16 cellular contexts compared by ENCODE assay signal in genomic region chr5:72552041-72552557, GRCh38. TPM values are rescaled to one million over a fixed set of nuclear protein-coding genes. Genes with fewer than 3 reads are reported as not detected.
DNase-seq lines count a peak whose midpoint lies in the region; TF ChIP-seq lines count a peak whose summit lies in the region.
"Had no signal": no experiment of that assay in that cellular context is flagged by ENCODE, and none has a peak within 500 bp of the region (broad histone marks: within the 10 kb centered on the region; RNA-seq: fewer than 3 reads in every experiment).

No MANE protein-coding gene starts in this region.

- peaks cover 10% of the 10 kb centered on the region for H3K9me3 Mint-ChIP-seq in osteocyte (ENCODE audit: unreplicated experiment)

- H3K27ac ChIP-seq in RWPE1 (peak overlapping the region; percentile 91), dorsolateral prefrontal cortex (no peak overlapping the region)
- H3K27ac ChIP-seq: right atrium auricular region had no signal

- peaks cover 26% of the 10 kb centered on the region for H3K4me1 Mint-ChIP-seq in osteocyte (ENCODE audit: unreplicated experiment)

- POLR2A ChIA-PET in RWPE1 (lab: Yijun Ruan, JAX; ENCODE audit: low non-redundant PET): no interaction called here

- H3K36me3 Mint-ChIP-seq in osteocyte (ENCODE audit: unreplicated experiment): peaks cover 5% of the 10 kb centered on the region
- H3K36me3 Mint-ChIP-seq: CD8-positive, alpha-beta T cell; immature natural killer cell had no signal

- H3K27me3 ChIP-seq in dorsolateral prefrontal cortex: no peaks in the 10 kb centered on the region
- H3K27me3 ChIP-seq: right atrium auricular region had no signal

- peak overlapping the region; percentile 63 for H3K27ac Mint-ChIP-seq in osteocyte (ENCODE audit: unreplicated experiment)
- H3K27ac Mint-ChIP-seq: CD8-positive, alpha-beta T cell; immature natural killer cell had no signal

- no peaks in the 10 kb centered on the region for H3K27me3 Mint-ChIP-seq in osteocyte (ENCODE audit: unreplicated experiment)

- H3K4me3 ChIP-seq in epithelial cell of esophagus (ENCODE audit: low read length): no peak overlapping the region
- H3K4me3 ChIP-seq in dorsolateral prefrontal cortex: no peak overlapping the region
- H3K4me3 ChIP-seq: right atrium auricular region had no signal

- intact Hi-C loops in dorsolateral prefrontal cortex (cut with DNase I): no loop called here

- CTCF ChIA-PET in RWPE1 (lab: Yijun Ruan, JAX): interaction anchor here (1.1 kb wide), 1 partner anchor 28 kb away, joined by 4 read pairs; no protein-coding TSS in a partner anchor

- peak; percentile 70 for DNase-seq in EL
- DNase-seq in RWPE1 (ENCODE audit: low spot score): peak; percentile 62
- peak; percentile 61 for DNase-seq in epithelial cell of esophagus (ENCODE audit: low read depth)
- DNase-seq in osteocyte (ENCODE audit: extremely low spot score, unreplicated experiment): no peak
- no peak for DNase-seq in OCI-M2 (lab: John Stamatoyannopoulos, UW; ENCODE audit: unreplicated experiment)
- no peak for DNase-seq in stimulated activated naive CD4-positive, alpha-beta T cell (lab: John Stamatoyannopoulos, UW)
- DNase-seq in dorsolateral prefrontal cortex: no peak
- DNase-seq in activated T-cell treated with anti-CD3 and anti-CD28 coated beads, Interleukin-2, amount 50 U/mL, for 48 hours: no peak
- DNase-seq: activated effector memory CD4-positive, alpha-beta T cell treated with Interleukin-2 at 50 U/mL for 16 hours; CD8-positive, alpha-beta T cell; cerebellar nuclear complex; foreskin melanocyte; GDM1; immature natural killer cell; MM.1S had no signal

- H3K4me3 Mint-ChIP-seq in osteocyte (ENCODE audit: unreplicated experiment): no peak overlapping the region
- H3K4me3 Mint-ChIP-seq: CD8-positive, alpha-beta T cell; immature natural killer cell had no signal

- TF ChIP-seq CTCF in RWPE1 (conservative IDR thresholded peaks at IDR 0.05; ENCODE audit: low read depth): no peak
- no peak for TF ChIP-seq CTCF in epithelial cell of esophagus (IDR thresholded peaks at IDR 0.05; ENCODE audit: insufficient read depth, low read depth, low read length, missing control alignments)
- no peak for TF ChIP-seq CTCF in osteocyte (IDR thresholded peaks at IDR 0.05)
- no peak for TF ChIP-seq CTCF in dorsolateral prefrontal cortex (IDR thresholded peaks at IDR 0.05 in 54 of 56, conservative IDR thresholded peaks at IDR 0.05 in 2 of 56; ENCODE audit: low read depth in 1 of 56, partially characterized antibody in 56 of 56)

RNA-seq across cellular contexts. Expression of gene ZNF366, which starts 44.9 kb away (rescaled TPM):
- total RNA-seq in osteocyte (not detected in 2 replicates), dorsolateral prefrontal cortex (10 to 100 TPM in 1 of 120 experiments, 1 to 10 TPM in 118, under 1 TPM in 1; 0.42 to 10.1 (median 3.9) TPM)
- total RNA-seq: CD8-positive, alpha-beta T cell had no signal

Comparison
In these comparisons a context has a peak if more than half of its experiments do, and no peak if none do; other contexts are left out.
1. DNase-seq: peak in EL (single experiment), RWPE1 (single experiment) and epithelial cell of esophagus (single experiment); none in osteocyte (single experiment), OCI-M2 (single experiment), stimulated activated naive CD4-positive, alpha-beta T cell (0 of 6), dorsolateral prefrontal cortex (0 of 10) and activated T-cell treated with anti-CD3 and anti-CD28 coated beads, Interleukin-2, amount 50 U/mL, for 48 hours (0 of 2).